18 cellular contexts compared by ENCODE assay signal in genomic region chr1:95236784-95237575, GRCh38. TPM values are rescaled to one million over a fixed set of nuclear protein-coding genes. Genes with fewer than 3 reads are reported as not detected.
A peak's percentile ranks its signal among the peaks of the same experiment; 100 is the strongest.
DNase-seq lines count a peak whose midpoint lies in the region; ATAC-seq and TF ChIP-seq lines count a peak whose summit lies in the region.
"Had no signal": no experiment of that assay in that cellular context is flagged by ENCODE, and none has a peak within 500 bp of the region (broad histone marks: within the 10 kb centered on the region; RNA-seq: fewer than 3 reads in every experiment).

No MANE protein-coding gene starts in this region.

- DNase-seq in left ventricle myocardium inferior (no peak), Right ventricle myocardium inferior (ENCODE audit: missing footprints) (no peak), epidermal melanocyte (ENCODE audit: insufficient read length, low spot score) (no peak), GF-D8 (lab: John Stamatoyannopoulos, UW) (no peak), OCI-M2 (lab: John Stamatoyannopoulos, UW; ENCODE audit: unreplicated experiment) (no peak)
- DNase-seq in naive thymus-derived CD4-positive, alpha-beta T cell: no peak
- DNase-seq: activated CD8-positive, alpha-beta memory T cell treated with anti-CD3 and anti-CD28 coated beads, Interleukin-2, amount 50 U/mL, for 4 hours; activated naive CD8-positive, alpha-beta T cell treated with anti-CD3 and anti-CD28 coated beads, Interleukin-2, amount 50 U/mL, for 24 hours; cerebellar nuclear complex; KG1; NCI-H1092 treated with DMSO at 0.1 percent for 48 hours; NCI-H2171; stimulated activated naive CD8-positive, alpha-beta T cell treated with anti-CD3 and anti-CD28 coated beads, Interleukin-15, Interleukin-2, amounts not matched to agents 100 U/mL and 50 U/mL, for 24 hours; T-helper 2 cell; uterus had no signal

- peaks cover 3% of the 10 kb centered on the region for H3K27me3 Mint-ChIP-seq in brain
- H3K27me3 Mint-ChIP-seq in naive thymus-derived CD4-positive, alpha-beta T cell: peaks cover 0 to 4% (median 0%) of the 10 kb centered on the region in 5 donors
- H3K27me3 Mint-ChIP-seq: memory B cell had no signal

- peak overlapping the region in 4 of 5 experiments; percentile 45 to 81 (median 66) for H3K4me3 Mint-ChIP-seq in brain
- peak overlapping the region in 7 of 10 donors; percentile 41 to 78 (median 60) for H3K4me3 Mint-ChIP-seq in naive thymus-derived CD4-positive, alpha-beta T cell
- H3K4me3 Mint-ChIP-seq: activated naive CD8-positive, alpha-beta T cell treated with anti-CD3 and anti-CD28 coated beads, Interleukin-2, amount 50 U/mL, for 24 hours; memory B cell had no signal

- H3K4me1 ChIP-seq in left ventricle myocardium inferior: peaks cover 68% of the 10 kb centered on the region
- peaks cover 6 to 12% of the 10 kb centered on the region in 2 donors for H3K4me1 ChIP-seq in naive thymus-derived CD4-positive, alpha-beta T cell (ENCODE audit: control insufficient read depth in 2 of 2, insufficient read depth in 2 of 2, low read length in 2 of 2)

- POLR2A ChIA-PET in naive thymus-derived CD4-positive, alpha-beta T cell (lab: Charles Lee): no interaction called here

- peak overlapping the region; percentile 10 for H3K27ac ChIP-seq in left ventricle myocardium inferior (replicated peaks)
- no peak overlapping the region for H3K27ac ChIP-seq in naive thymus-derived CD4-positive, alpha-beta T cell (ENCODE audit: low read depth, low read length)
- H3K27ac ChIP-seq: uterus had no signal

- TF ChIP-seq CTCF in left ventricle myocardium inferior (IDR thresholded peaks at IDR 0.05; ENCODE audit: borderline replicate concordance): no peak
- TF ChIP-seq CTCF in brain (conservative IDR thresholded peaks at IDR 0.05): no peak

- no peak overlapping the region for H3K4me3 ChIP-seq in left ventricle myocardium inferior
- H3K4me3 ChIP-seq in naive thymus-derived CD4-positive, alpha-beta T cell (ENCODE audit: low read length): no peak overlapping the region
- H3K4me3 ChIP-seq: uterus had no signal

- H3K36me3 ChIP-seq in left ventricle myocardium inferior: peaks cover 22% of the 10 kb centered on the region
- H3K36me3 ChIP-seq in naive thymus-derived CD4-positive, alpha-beta T cell (ENCODE audit: control insufficient read depth in 2 of 3, insufficient read depth in 3 of 3, low read length in 3 of 3): peaks cover 0 to 24% (median 5%) of the 10 kb centered on the region in 3 experiments
- H3K36me3 ChIP-seq: uterus had no signal

- H3K27me3 ChIP-seq in left ventricle myocardium inferior (ENCODE audit: low read depth): no peaks in the 10 kb centered on the region
- no peaks in the 10 kb centered on the region for H3K27me3 ChIP-seq in naive thymus-derived CD4-positive, alpha-beta T cell (ENCODE audit: control insufficient read depth in 2 of 2, insufficient read depth in 2 of 2, low read length in 2 of 2)
- H3K27me3 ChIP-seq: uterus had no signal

- peak overlapping the region in 2 of 5 experiments; percentile 36 to 64 for H3K27ac Mint-ChIP-seq in brain
- H3K27ac Mint-ChIP-seq in naive thymus-derived CD4-positive, alpha-beta T cell: peak overlapping the region in 5 of 9 donors; percentile 4 to 61 (median 49)
- H3K27ac Mint-ChIP-seq: activated naive CD8-positive, alpha-beta T cell treated with anti-CD3 and anti-CD28 coated beads, Interleukin-2, amount 50 U/mL, for 24 hours had no signal

- CTCF ChIA-PET in naive thymus-derived CD4-positive, alpha-beta T cell (lab: Charles Lee): no interaction called here

- ATAC-seq in Right ventricle myocardium inferior: no peak
- no peak for ATAC-seq in naive thymus-derived CD4-positive, alpha-beta T cell
- ATAC-seq in HG03139 (IDR thresholded peaks at IDR 0.05; ENCODE audit: unreplicated experiment): no peak
- ATAC-seq: activated naive CD8-positive, alpha-beta T cell treated with anti-CD3 and anti-CD28 coated beads, Interleukin-2, amount 50 U/mL, for 24 hours; stimulated activated naive CD8-positive, alpha-beta T cell treated with anti-CD3 and anti-CD28 coated beads, Interleukin-15, Interleukin-2, amounts not matched to agents 100 U/mL and 50 U/mL, for 24 hours had no signal

- peaks cover 11% of the 10 kb centered on the region for H3K9me3 ChIP-seq in left ventricle myocardium inferior (replicated peaks)
- no peaks in the 10 kb centered on the region for H3K9me3 ChIP-seq in naive thymus-derived CD4-positive, alpha-beta T cell (ENCODE audit: control insufficient read depth in 2 of 3, low read length in 3 of 3)

- H3K9me3 Mint-ChIP-seq in brain: peaks cover 12 to 19% (median 16%) of the 10 kb centered on the region in 5 experiments
- H3K9me3 Mint-ChIP-seq in naive thymus-derived CD4-positive, alpha-beta T cell: peaks cover 0 to 15% (median 7%) of the 10 kb centered on the region in 11 donors

- H3K4me1 Mint-ChIP-seq in brain: peaks cover 67% of the 10 kb centered on the region
- peaks cover 27 to 70% (median 62%) of the 10 kb centered on the region in 7 donors for H3K4me1 Mint-ChIP-seq in naive thymus-derived CD4-positive, alpha-beta T cell

- intact Hi-C loops in left ventricle myocardium inferior (cut with micrococcal nuclease): loop anchor here (10.0 kb wide), 2 partner anchors 122 to 162 kb away; partner anchors contain the start of genes ALG14 and TLCD4
- intact Hi-C loops in Right ventricle myocardium inferior (cut with DNase I): no loop called here
- intact Hi-C loops in naive thymus-derived CD4-positive, alpha-beta T cell (cut with micrococcal nuclease): loop anchor here (10.0 kb wide), 2 partner anchors 122 to 1892 kb away; partner anchors contain the start of genes DR1 (in 1 of the 2) and TLCD4 (in 1 of the 2)

- H3K36me3 Mint-ChIP-seq in brain: peaks cover 52% of the 10 kb centered on the region
- peaks cover 23 to 47% (median 42%) of the 10 kb centered on the region in 5 donors for H3K36me3 Mint-ChIP-seq in naive thymus-derived CD4-positive, alpha-beta T cell

RNA-seq across cellular contexts. Expression of gene RWDD3, which starts 3.0 kb away (rescaled TPM):
- total RNA-seq in left ventricle myocardium inferior (19.4 TPM), Right ventricle myocardium inferior (16.4 TPM)
- polyA plus RNA-seq in brain (ENCODE audit: insufficient read depth, low read depth, low replicate concordance): 2.5 TPM
- 10 to 100 TPM in 4 of 5 experiments, 1 to 10 TPM in 1; 9.1 to 27.9 (median 20.0) TPM for total RNA-seq in naive thymus-derived CD4-positive, alpha-beta T cell
- 10 to 100 TPM; 31.0 to 48.9 TPM for polyA plus RNA-seq in naive thymus-derived CD4-positive, alpha-beta T cell
